ENCODE assay signal across 20 cellular contexts in genomic region chr5:58358436-58358835, GRCh38.
"Had no signal": no experiment of that assay in that cellular context is flagged by ENCODE, and none has a peak within 500 bp of the region (broad histone marks: within the 10 kb centered on the region; RNA-seq: fewer than 3 reads in every experiment).

No MANE protein-coding gene starts in this region.

- H3K79me2 ChIP-seq: parathyroid adenoma had no signal

- H3K36me3 ChIP-seq: left ventricle myocardium inferior, neutrophil, right lobe of liver, thyroid gland had no signal

- H3K4me3 ChIP-seq: coronary artery, left ventricle myocardium inferior, right lobe of liver, skin epidermis, thyroid gland had no signal

- H3K36me3 Mint-ChIP-seq: activated CD4-positive, alpha-beta memory T cell treated with anti-CD3 and anti-CD28 coated beads for 36 hours; activated naive CD8-positive, alpha-beta T cell treated with anti-CD3 and anti-CD28 coated beads, Interleukin-2, amount 10 ng/mL, durations not matched to agents 7 days and 5 days; naive thymus-derived CD8-positive, alpha-beta T cell had no signal

- H3K27me3 ChIP-seq: neutrophil, right lobe of liver, thyroid gland had no signal

- H3K4me1 Mint-ChIP-seq: activated naive CD8-positive, alpha-beta T cell treated with anti-CD3 and anti-CD28 coated beads, Interleukin-2, amount 10 ng/mL, durations not matched to agents 7 days and 5 days; naive thymus-derived CD8-positive, alpha-beta T cell had no signal

- DNase-seq: activated CD4-positive, alpha-beta memory T cell treated with anti-CD3 and anti-CD28 coated beads for 36 hours; activated CD4-positive, alpha-beta T cell treated with anti-CD3 and anti-CD28 coated beads for 48 hours; activated naive CD4-positive, alpha-beta T cell treated with Interleukin-2 at 50 U/mL for 16 hours; activated naive CD8-positive, alpha-beta T cell treated with anti-CD3 and anti-CD28 coated beads, Interleukin-2, amount 10 ng/mL, durations not matched to agents 7 days and 5 days; activated T-cell treated with anti-CD3 and anti-CD28 coated beads, Interleukin-2, amount 50 U/mL, for 48 hours; amygdala; cerebellar nuclear complex; foreskin fibroblast; kidney glomerular epithelial cell; left ventricle myocardium inferior; naive thymus-derived CD8-positive, alpha-beta T cell; right lobe of liver; stimulated activated CD4-positive, alpha-beta T cell treated with anti-CD3 and anti-CD28 coated beads, Interleukin-1b, Interleukin-23, amount 100 ng/mL, for 48 hours; substantia nigra; thyroid gland had no signal

- H3K27ac ChIP-seq: coronary artery, left ventricle myocardium inferior, neutrophil, parathyroid adenoma, right lobe of liver, skin epidermis, thyroid gland had no signal

- H3K4me1 ChIP-seq: parathyroid adenoma, right lobe of liver, thyroid gland had no signal

- H3K27me3 Mint-ChIP-seq: activated CD4-positive, alpha-beta memory T cell treated with anti-CD3 and anti-CD28 coated beads for 36 hours; activated naive CD8-positive, alpha-beta T cell treated with anti-CD3 and anti-CD28 coated beads, Interleukin-2, amount 10 ng/mL, durations not matched to agents 7 days and 5 days; stimulated activated naive CD8-positive, alpha-beta T cell treated with anti-CD3 and anti-CD28 coated beads, Interleukin-15, Interleukin-2, amounts not matched to agents 100 ng/mL and 50 ng/mL, for 24 hours had no signal

- H3K4me3 Mint-ChIP-seq: activated CD4-positive, alpha-beta memory T cell treated with anti-CD3 and anti-CD28 coated beads for 36 hours; activated naive CD8-positive, alpha-beta T cell treated with anti-CD3 and anti-CD28 coated beads, Interleukin-2, amount 10 ng/mL, durations not matched to agents 7 days and 5 days; naive thymus-derived CD8-positive, alpha-beta T cell; stimulated activated naive CD8-positive, alpha-beta T cell treated with anti-CD3 and anti-CD28 coated beads, Interleukin-15, Interleukin-2, amounts not matched to agents 100 ng/mL and 50 ng/mL, for 24 hours had no signal

- H3K9ac ChIP-seq: parathyroid adenoma had no signal

- H2AFZ ChIP-seq: parathyroid adenoma had no signal

- H3K27ac Mint-ChIP-seq: activated CD4-positive, alpha-beta memory T cell treated with anti-CD3 and anti-CD28 coated beads for 36 hours; activated naive CD8-positive, alpha-beta T cell treated with anti-CD3 and anti-CD28 coated beads, Interleukin-2, amount 10 ng/mL, durations not matched to agents 7 days and 5 days; naive thymus-derived CD8-positive, alpha-beta T cell; stimulated activated naive CD8-positive, alpha-beta T cell treated with anti-CD3 and anti-CD28 coated beads, Interleukin-15, Interleukin-2, amounts not matched to agents 100 ng/mL and 50 ng/mL, for 24 hours had no signal

- H3K9me3 Mint-ChIP-seq: activated CD4-positive, alpha-beta memory T cell treated with anti-CD3 and anti-CD28 coated beads for 36 hours; activated naive CD8-positive, alpha-beta T cell treated with anti-CD3 and anti-CD28 coated beads, Interleukin-2, amount 10 ng/mL, durations not matched to agents 7 days and 5 days; naive thymus-derived CD8-positive, alpha-beta T cell; stimulated activated naive CD8-positive, alpha-beta T cell treated with anti-CD3 and anti-CD28 coated beads, Interleukin-15, Interleukin-2, amounts not matched to agents 100 ng/mL and 50 ng/mL, for 24 hours had no signal

- H3K9me3 ChIP-seq: left ventricle myocardium inferior, neutrophil, right lobe of liver, thyroid gland had no signal
